Comparison of ENCODE assay signal across 31 cellular contexts in genomic region chr5:10880934-10881333, GRCh38.
"Had no signal": no experiment of that assay in that cellular context is flagged by ENCODE, and none has a peak within 500 bp of the region (broad histone marks: within the 10 kb centered on the region; RNA-seq: fewer than 3 reads in every experiment).

No MANE protein-coding gene starts in this region.

- H3K36me3 ChIP-seq: ascending aorta, cardiac muscle cell, WERI-Rb-1 had no signal

- H3K4me3 ChIP-seq: ascending aorta, cardiac muscle cell had no signal

- H3K27me3 ChIP-seq: ascending aorta, cardiac muscle cell had no signal

- H3K27ac ChIP-seq: ascending aorta, cardiac muscle cell, WERI-Rb-1 had no signal

- H3K9me3 ChIP-seq: ascending aorta had no signal

- ATAC-seq: activated CD4-positive, alpha-beta T cell treated with anti-CD3 and anti-CD28 coated beads for 36 hours; activated CD4-positive, CD25-positive, alpha-beta regulatory T cell treated with anti-CD3 and anti-CD28 coated beads, Interleukin-2, amount 50 U/mL, for 24 hours; activated CD8-positive, alpha-beta memory T cell treated with anti-CD3 and anti-CD28 coated beads, Interleukin-2, amount 10 ng/mL, durations not matched to agents 7 days and 5 days; activated CD8-positive, alpha-beta T cell treated with anti-CD3 and anti-CD28 coated beads, Interleukin-2, amount 10 ng/mL, durations not matched to agents 7 days and 5 days; activated naive CD8-positive, alpha-beta T cell treated with anti-CD3 and anti-CD28 coated beads, Interleukin-2, amount 50 U/mL, for 24 hours; WTC11 had no signal

- H3K4me1 ChIP-seq: ascending aorta had no signal

- FAIRE-seq: bronchial epithelial cell had no signal

- DNase-seq: activated CD4-positive, alpha-beta memory T cell treated with anti-CD3 and anti-CD28 coated beads, Interleukin-2, amount 10 ng/mL, durations not matched to agents 7 days and 5 days; activated CD4-positive, alpha-beta T cell treated with anti-CD3 and anti-CD28 coated beads for 1 hour; activated CD4-positive, alpha-beta T cell treated with anti-CD3 and anti-CD28 coated beads for 36 hours; activated CD4-positive, alpha-beta T cell treated with anti-CD3 and anti-CD28 coated beads for 48 hours; activated CD4-positive, alpha-beta T cell treated with anti-CD3 and anti-CD28 coated beads, Interleukin-2, amount 10 ng/mL, durations not matched to agents 7 days and 5 days; activated CD4-positive, alpha-beta T cell treated with anti-CD3 and anti-CD28 coated beads, Interleukin-2, amount 50 U/mL, for 48 hours; activated CD4-positive, CD25-positive, alpha-beta regulatory T cell; activated CD8-positive, alpha-beta memory T cell treated with anti-CD3 and anti-CD28 coated beads for 24 hours; activated CD8-positive, alpha-beta memory T cell treated with anti-CD3 and anti-CD28 coated beads, Interleukin-2, amount 10 ng/mL, durations not matched to agents 7 days and 5 days; activated CD8-positive, alpha-beta memory T cell treated with anti-CD3 and anti-CD28 coated beads, Interleukin-2, amount 50 U/mL, for 48 hours; activated CD8-positive, alpha-beta T cell treated with anti-CD3 and anti-CD28 coated beads, Interleukin-2, amount 10 ng/mL, durations not matched to agents 7 days and 5 days; activated effector memory CD4-positive, alpha-beta T cell treated with Interleukin-2 at 50 U/mL for 16 hours; activated gamma-delta T cell; activated naive CD4-positive, alpha-beta T cell treated with anti-CD3 and anti-CD28 coated beads, Interleukin-2, amount 10 ng/mL, durations not matched to agents 7 days and 5 days; activated naive CD4-positive, alpha-beta T cell treated with Interleukin-2 at 50 U/mL for 16 hours; activated naive CD8-positive, alpha-beta T cell treated with anti-CD3 and anti-CD28 coated beads, Interleukin-2, amount 10 ng/mL, durations not matched to agents 7 days and 5 days; activated naive CD8-positive, alpha-beta T cell treated with anti-CD3 and anti-CD28 coated beads, Interleukin-2, amount 50 U/mL, for 24 hours; activated T-cell treated with anti-CD3 and anti-CD28 coated beads, Interleukin-2, amount 50 U/mL, for 24 hours; activated T-cell treated with anti-CD3 and anti-CD28 coated beads, Interleukin-2, amount 50 U/mL, for 48 hours; amygdala; anterior cingulate cortex; caudate nucleus; cerebellar nuclear complex; T-helper 2 cell; T-helper 9 cell; WERI-Rb-1 had no signal
